Comparison of ENCODE assay signal across 8 cellular contexts in genomic region chr15:63601727-63602185, GRCh38. TPM values are rescaled to one million over a fixed set of nuclear protein-coding genes. Genes with fewer than 3 reads are reported as not detected.
DNase-seq lines count a peak whose midpoint lies in the region; ATAC-seq and TF ChIP-seq lines count a peak whose summit lies in the region.

No MANE protein-coding gene starts in this region.

- H3K36me3 Mint-ChIP-seq in T-helper 17 cell (ENCODE audit: low read depth): no peaks in the 10 kb centered on the region

- no CpG with 5 or more reads among the region's 8 CpGs for WGBS in IMR-90 (ENCODE audit: extremely low coverage in 2 of 2, insufficient read length in 1 of 2), 2 experiments
- WGBS in gastroesophageal sphincter (ENCODE audit: low coverage in 1 of 2), 2 donors: 49% methylated on average over 8 of the region's 8 CpGs; no CpG with 5 or more reads in 1 of the 2 donors

- no peaks in the 10 kb centered on the region for H3K27me3 Mint-ChIP-seq in T-helper 17 cell

- no peak overlapping the region for H2BK15ac ChIP-seq in IMR-90 (ENCODE audit: low read depth, low read length)

- no peak overlapping the region for H4K5ac ChIP-seq in IMR-90 (ENCODE audit: low read depth, low read length)

- dilution Hi-C loops in IMR-90 (cut with HindIII; ENCODE audit: low sequenced_read_pairs, unreplicated experiment): no loop called here

- H3K4me1 ChIP-seq in IMR-90 (ENCODE audit: control insufficient read depth, insufficient read depth, low read length): peaks cover 20% of the 10 kb centered on the region
- H3K4me1 ChIP-seq in gastroesophageal sphincter: peaks cover 0 to 74% (median 17%) of the 10 kb centered on the region in 3 donors
- peaks cover 42 to 49% (median 43%) of the 10 kb centered on the region in 3 donors for H3K4me1 ChIP-seq in skeletal muscle tissue (ENCODE audit: control insufficient read depth in 3 of 3, insufficient read depth in 3 of 3, low read length in 3 of 3)

- H3K9ac ChIP-seq in IMR-90 (ENCODE audit: low read depth, low read length): peak overlapping the region; percentile 75
- peak overlapping the region; percentile 79 to 91 (median 89) for H3K9ac ChIP-seq in skeletal muscle tissue (ENCODE audit: low read depth in 1 of 3, low read length in 3 of 3)

- no peak overlapping the region for H2BK5ac ChIP-seq in IMR-90 (ENCODE audit: low read depth, low read length, poor library complexity, severe bottlenecking)

- peak overlapping the region; percentile 63 for H3K4me3 ChIP-seq in IMR-90 (ENCODE audit: insufficient read depth, low read depth, low read length)
- peak overlapping the region; percentile 76 for H3K4me3 ChIP-seq in gastroesophageal sphincter
- peak overlapping the region; percentile 86 to 96 (median 88) for H3K4me3 ChIP-seq in skeletal muscle tissue (ENCODE audit: low read length in 3 of 3)

- H3K27ac Mint-ChIP-seq in T-helper 17 cell: peak overlapping the region; percentile 91

- no peaks in the 10 kb centered on the region for H3K9me3 ChIP-seq in IMR-90 (ENCODE audit: control insufficient read depth, insufficient read depth, low read length)
- no peaks in the 10 kb centered on the region for H3K9me3 ChIP-seq in T-helper 17 cell (ENCODE audit: control insufficient read depth, low read length, poor library complexity, severe bottlenecking)
- no peaks in the 10 kb centered on the region for H3K9me3 ChIP-seq in gastroesophageal sphincter
- H3K9me3 ChIP-seq in skeletal muscle tissue (ENCODE audit: control insufficient read depth in 3 of 3, low read length in 3 of 3): no peaks in the 10 kb centered on the region

- no peak overlapping the region for H2BK120ac ChIP-seq in IMR-90 (ENCODE audit: low read depth, low read length)

- peak overlapping the region; percentile 1; the same call in 1 of the 2 replicates for H3K14ac ChIP-seq in IMR-90 (replicated peaks; ENCODE audit: low read depth, low read length)

- H2AK5ac ChIP-seq in IMR-90 (ENCODE audit: low read depth, low read length): no peak overlapping the region

- H3K27ac ChIP-seq in C4-2B (peak overlapping the region; percentile 91), IMR-90 (ENCODE audit: insufficient read depth, low read length) (no peak overlapping the region), gastroesophageal sphincter (peak overlapping the region in 3 of 4 donors; percentile 93 to 95 (median 94)), skeletal muscle tissue (ENCODE audit: low read depth, low read length) (no peak overlapping the region)

- TF ChIP-seq RAD21 in IMR-90 (IDR thresholded peaks at IDR 0.05; ENCODE audit: low read length): no peak

- no peak overlapping the region; the same call in 1 of the 2 replicates for H3K23ac ChIP-seq in IMR-90 (ENCODE audit: low read depth, low read length)

- no peaks in the 10 kb centered on the region for H4K20me1 ChIP-seq in IMR-90 (ENCODE audit: insufficient read depth, low read length)

- POLR2A ChIA-PET in IMR-90 (lab: Charles Lee; ENCODE audit: unreplicated experiment): interaction anchor here (0.6 kb wide), 1 partner anchor 419 kb away, joined by 3 read pairs; no protein-coding TSS in a partner anchor

- peak overlapping the region in 1 of 2 experiments; percentile 95; a peak in 2 of 4 replicates for H4K8ac ChIP-seq in IMR-90 (ENCODE audit: low read depth in 2 of 2, low read length in 2 of 2)

- H3K36me3 ChIP-seq in IMR-90 (ENCODE audit: control insufficient read depth, insufficient read depth, low read length) (no peaks in the 10 kb centered on the region; the same call in 1 of the 2 replicates), gastroesophageal sphincter (peaks cover 0 to 4% of the 10 kb centered on the region in 2 donors), skeletal muscle tissue (ENCODE audit: control insufficient read depth in 3 of 3, insufficient read depth in 3 of 3, low read length in 3 of 3) (peaks cover 7 to 15% (median 9%) of the 10 kb centered on the region in 3 donors)

- no peak overlapping the region for H3K18ac ChIP-seq in IMR-90 (ENCODE audit: low read depth, low read length)

- no peak for TF ChIP-seq EP300 in gastroesophageal sphincter (IDR thresholded peaks at IDR 0.05)

- H3K4me2 ChIP-seq in IMR-90 (ENCODE audit: low read depth, low read length): peak overlapping the region; percentile 83

- H3K79me1 ChIP-seq in IMR-90 (ENCODE audit: low read depth in 1 of 2, low read length in 2 of 2): peaks cover 0 to 7% of the 10 kb centered on the region in 2 experiments; a peak in 2 of 4 replicates

- H3K56ac ChIP-seq in IMR-90 (ENCODE audit: extremely low read depth, insufficient read depth, low read length): no peak overlapping the region

- H3K27me3 ChIP-seq in IMR-90 (ENCODE audit: control insufficient read depth, insufficient read depth, low read length): no peaks in the 10 kb centered on the region
- no peaks in the 10 kb centered on the region for H3K27me3 ChIP-seq in gastroesophageal sphincter
- H3K27me3 ChIP-seq in skeletal muscle tissue (ENCODE audit: control insufficient read depth in 3 of 3, insufficient read depth in 3 of 3, low read length in 3 of 3): no peaks in the 10 kb centered on the region

- peak overlapping the region; percentile 97 for H2AFZ ChIP-seq in IMR-90 (replicated peaks; ENCODE audit: low read length, poor library complexity)

- no peak overlapping the region for H2BK20ac ChIP-seq in IMR-90 (ENCODE audit: low read depth, low read length)

- CTCF ChIA-PET in IMR-90 (lab: Yijun Ruan, JAX): interaction anchor here (0.9 kb wide), 1 partner anchor 97 kb away, joined by 3 read pairs; the partner anchor contains the start of gene USP3

- peak overlapping the region; percentile 18 for H2AK9ac ChIP-seq in IMR-90 (replicated peaks; ENCODE audit: low read depth, low read length, poor library complexity)

- in situ Hi-C loops in IMR-90 (cut with MboI; ENCODE audit: low sequenced_read_pairs): no loop called here

- TF ChIP-seq CTCF in C4-2B (conservative IDR thresholded peaks at IDR 0.05) (no peak), IMR-90 (conservative IDR thresholded peaks at IDR 0.05; ENCODE audit: low read depth, low read length) (no peak), gastroesophageal sphincter (IDR thresholded peaks at IDR 0.05) (no peak)

- no TSS peak for BruUV-seq in IMR-90 (replicated peaks; lab: Mats Ljungman, UMichigan)

- ATAC-seq in IMR-90 (ENCODE audit: low read depth) (no peak), T-helper 17 cell (no peak), gastroesophageal sphincter (no peak), GM21447 (IDR thresholded peaks at IDR 0.05; ENCODE audit: unreplicated experiment) (no peak), GM18861 (IDR thresholded peaks at IDR 0.05; ENCODE audit: unreplicated experiment) (no peak)

- H3K4me1 Mint-ChIP-seq in T-helper 17 cell: peaks cover 45% of the 10 kb centered on the region

- peaks cover 12% of the 10 kb centered on the region; the same call in 1 of the 2 replicates for H3K9me1 ChIP-seq in IMR-90 (ENCODE audit: insufficient read depth, low read length)

- peak overlapping the region; percentile 92 for H3K4me3 Mint-ChIP-seq in T-helper 17 cell

- no peak overlapping the region for H4K91ac ChIP-seq in IMR-90 (ENCODE audit: insufficient read depth, low read depth, low read length)

- intact Hi-C loops in IMR-90 (cut with micrococcal nuclease): loop anchor here (2.0 kb wide), 2 partner anchors 135 to 313 kb away; no protein-coding TSS in a partner anchor

- H3K4ac ChIP-seq in IMR-90 (ENCODE audit: low read depth, low read length): no peak overlapping the region; the same call in 1 of the 2 replicates

- no peak for DNase-seq in IMR-90
- no peak for DNase-seq in T-helper 17 cell
- no peak for DNase-seq in GM19238 (ENCODE audit: insufficient read length, low spot score)

- no peak for TF ChIP-seq POLR2A in IMR-90 (IDR thresholded peaks at IDR 0.05; ENCODE audit: low read depth, low read length)
- TF ChIP-seq POLR2A in gastroesophageal sphincter (IDR thresholded peaks at IDR 0.05): no peak

TF ChIP-seq in IMR-90, 13 proteins besides CTCF, POLR2A, EP300 and RAD21 (continues in another document):
- no peak for TF ChIP-seq BHLHE40 (IDR thresholded peaks at IDR 0.05; ENCODE audit: low read depth, low read length)
- TF ChIP-seq RCOR1 (IDR thresholded peaks at IDR 0.05; ENCODE audit: insufficient replicate concordance, low read length): no peak
- TF ChIP-seq MXI1 (IDR thresholded peaks at IDR 0.05; ENCODE audit: borderline replicate concordance, low read depth, low read length): no peak
- TF ChIP-seq CEBPB (IDR thresholded peaks at IDR 0.05; ENCODE audit: low read depth, low read length): no peak
- no peak for TF ChIP-seq MAFK (IDR thresholded peaks at IDR 0.05; ENCODE audit: low read depth, low read length)
- no peak for TF ChIP-seq USF2 (IDR thresholded peaks at IDR 0.05; ENCODE audit: low read depth, low read length)
- TF ChIP-seq FOS (IDR thresholded peaks at IDR 0.05; ENCODE audit: low read depth, low read length): no peak
- TF ChIP-seq NFE2L2 (IDR thresholded peaks at IDR 0.05; ENCODE audit: low read depth, low read length): no peak
- no peak for TF ChIP-seq CHD1 (IDR thresholded peaks at IDR 0.05; ENCODE audit: low read depth, low read length)
- no peak for TF ChIP-seq MAZ (IDR thresholded peaks at IDR 0.05; ENCODE audit: borderline replicate concordance, low read depth, low read length)
- no peak for TF ChIP-seq ELK1 (IDR thresholded peaks at IDR 0.05; ENCODE audit: borderline replicate concordance, low read depth, low read length)
- TF ChIP-seq SMC3 (IDR thresholded peaks at IDR 0.05; ENCODE audit: low read depth, low read length): no peak

RNA-seq across cellular contexts. Expression of gene FBXL22, which starts 4.6 kb away (rescaled TPM):
- total RNA-seq in IMR-90 (2012; rRNA removed) (0.28 and 0.36 TPM in 2 replicates), T-helper 17 cell (1 to 10 TPM in 1 of 2 donors, under 1 TPM in 1; 0.81 to 1.1 TPM), gastroesophageal sphincter (10 to 100 TPM; 16.1 to 68.9 (median 39.0) TPM), skeletal muscle tissue (17.7 TPM)
- 0.70 and 1.3 TPM in 2 replicates for polyA plus RNA-seq in IMR-90 (2012; rRNA removed)
- 1.00 and 2.2 TPM in 2 replicates for polyA plus RNA-seq in IMR-90 (2012; cell fraction: cytosol; rRNA removed)
- 4.6 and 5.7 TPM in 2 replicates for polyA plus RNA-seq in IMR-90 (2012; cell fraction: nucleus; rRNA removed; ENCODE audit: low replicate concordance)

Comparison
In these comparisons a context has a peak if more than half of its experiments do, and no peak if none do; other contexts are left out.
1. H3K27ac ChIP-seq: peak in C4-2B (single experiment) and gastroesophageal sphincter (3 of 4); none in IMR-90 (single experiment) and skeletal muscle tissue (single experiment).
2. Peak in every context shown above with its lines, with median percentiles within 50 percentile points of each other: H3K4me3 ChIP-seq.